Comparison of ENCODE assay signal across 8 cellular contexts in genomic region chr2:9333591-9334171, GRCh38.
A peak's percentile ranks its signal among the peaks of the same experiment; 100 is the strongest.
DNase-seq lines count a peak whose midpoint lies in the region; ATAC-seq, FAIRE-seq and TF ChIP-seq lines count a peak whose summit lies in the region.

No MANE protein-coding gene starts in this region.

- peaks cover 36 to 51% of the 10 kb centered on the region in 2 experiments for H3K36me3 ChIP-seq in keratinocyte (ENCODE audit: control insufficient read depth in 2 of 2, extremely low read depth in 1 of 2, insufficient read depth in 2 of 2, low read length in 2 of 2)

- DNase-seq in Ammon's horn (ENCODE audit: low spot score) (peak; percentile 81), H4 (ENCODE audit: low spot score) (peak; percentile 55), NCI-H82 treated with DMSO at 0.1 percent for 48 hours (lab: John Stamatoyannopoulos, UW; ENCODE audit: unreplicated experiment) (peak; percentile 14), T47D (ENCODE audit: low read depth in 1 of 2, low spot score in 1 of 2) (peak; percentile 45 to 89), keratinocyte (ENCODE audit: low read depth, low spot score) (no peak), stromal cell of bone marrow (ENCODE audit: low read depth) (peak; percentile 79), posterior vena cava (ENCODE audit: low spot score) (no peak)

- H3K79me2 ChIP-seq in keratinocyte (ENCODE audit: control insufficient read depth, insufficient read depth, low read length): peaks cover 13% of the 10 kb centered on the region

- peaks cover 12% of the 10 kb centered on the region for H3K4me1 ChIP-seq in keratinocyte (ENCODE audit: control insufficient read depth, extremely low read depth, insufficient read depth, low read length)

- H3K27ac ChIP-seq in keratinocyte (ENCODE audit: control insufficient read depth, insufficient read depth, low read length): no peak overlapping the region

- no peak overlapping the region for H3K4me2 ChIP-seq in keratinocyte (ENCODE audit: control insufficient read depth, extremely low read depth, insufficient read depth, low read depth, low read length)

- in situ Hi-C loops in T47D (cut with HindIII; ENCODE audit: low pct_unique_long_range_greater_than_20kb, low sequenced_read_pairs): no loop called here

- dilution Hi-C loops in keratinocyte (cut with MboI; ENCODE audit: extremely low pct_ligation_motif_present, low sequenced_read_pairs): no loop called here

- peak overlapping the region; percentile 23 for H3K9ac ChIP-seq in keratinocyte (ENCODE audit: control insufficient read depth, extremely low read depth, insufficient read depth, low read length)

- ATAC-seq in HG02870 (IDR thresholded peaks at IDR 0.05; ENCODE audit: unreplicated experiment): no peak

- H3K27me3 ChIP-seq in keratinocyte (ENCODE audit: control insufficient read depth, extremely low read depth, insufficient read depth, low read length): no peaks in the 10 kb centered on the region

- H4K20me1 ChIP-seq in keratinocyte (ENCODE audit: control insufficient read depth, extremely low read depth, insufficient read depth, low read length): peaks cover 4% of the 10 kb centered on the region

- peak; percentile 75 to 82 (median 81) for TF ChIP-seq CTCF in keratinocyte (optimal IDR thresholded peaks at IDR 0.05 in 1 of 3, IDR thresholded peaks at IDR 0.05 in 1 of 3, conservative IDR thresholded peaks at IDR 0.05 in 1 of 3; ENCODE audit: extremely low read depth in 1 of 3, insufficient read depth in 2 of 3, low read length in 3 of 3)

- no peak overlapping the region for H2AFZ ChIP-seq in keratinocyte (ENCODE audit: control insufficient read depth, low read length)

- H3K4me3 ChIP-seq in keratinocyte (ENCODE audit: control insufficient read depth in 2 of 3, extremely low read depth in 1 of 3, insufficient read depth in 2 of 3, low read depth in 1 of 3, low read length in 3 of 3): no peak overlapping the region

- no peaks in the 10 kb centered on the region for H3K9me3 ChIP-seq in keratinocyte (ENCODE audit: control insufficient read depth, low read depth, low read length)

- FAIRE-seq in keratinocyte (lab: Jason Lieb, UNC): peak; percentile 67

- intact Hi-C loops in posterior vena cava (cut with DNase I): loop anchor here in 1 of 2 donors (5.0 kb wide), 2 partner anchors 126 to 191 kb away; partner anchors contain the start of gene ASAP2

- peaks cover 4% of the 10 kb centered on the region for H3K9me1 ChIP-seq in keratinocyte (ENCODE audit: control insufficient read depth, extremely low read depth, insufficient read depth, low read length)

Comparison
In these comparisons a context has a peak if more than half of its experiments do, and no peak if none do; other contexts are left out.
1. DNase-seq: peak in Ammon's horn (single experiment), H4 (single experiment), NCI-H82 treated with DMSO at 0.1 percent for 48 hours (single experiment), T47D (2 of 2) and stromal cell of bone marrow (single experiment); none in keratinocyte (single experiment) and posterior vena cava (single experiment).